ENCODE assay signal across 7 cellular contexts in genomic region chr11:118531597-118532084, GRCh38. TPM values are rescaled to one million over a fixed set of nuclear protein-coding genes. Genes with fewer than 3 reads are reported as not detected.
DNase-seq lines count a peak whose midpoint lies in the region; ATAC-seq and TF ChIP-seq lines count a peak whose summit lies in the region.

No MANE protein-coding gene starts in this region.

- H3K4me3 Mint-ChIP-seq in activated T-helper 2 cell treated with anti-CD3 and anti-CD28 coated beads, Interferon-gamma antibody, Interleukin-2, Interleukin-4, amounts not matched to agents 10 μg/mL and 5 μg/mL and 100 μg/mL, durations not matched to agents 14 hours and 24 hours and 36 hours (ENCODE audit: low read depth) = peak overlapping the region; percentile 87

- H3K4me3 ChIP-seq in HCT116 (replicated peaks in 1 of 2; ENCODE audit: low read depth in 1 of 2, low read length in 2 of 2) (peak overlapping the region; percentile 89 to 94), iPS-20b (ENCODE audit: low read length) (peak overlapping the region; percentile 98), stomach (peak overlapping the region; percentile 80 to 95 (median 90)), MG63 (no peak overlapping the region)

- no peaks in the 10 kb centered on the region for H3K9me3 Mint-ChIP-seq in activated T-helper 2 cell treated with anti-CD3 and anti-CD28 coated beads, Interferon-gamma antibody, Interleukin-2, Interleukin-4, amounts not matched to agents 10 μg/mL and 5 μg/mL and 100 μg/mL, durations not matched to agents 14 hours and 24 hours and 36 hours

- H3K79me2 ChIP-seq in HCT116 (ENCODE audit: insufficient read depth, low read length) = no peaks in the 10 kb centered on the region

- H3K4me2 ChIP-seq in HCT116 (ENCODE audit: low read length) = peak overlapping the region; percentile 82

- H3K4me1 ChIP-seq in HCT116 (ENCODE audit: control insufficient read depth in 1 of 2, insufficient read depth in 2 of 2, low read length in 2 of 2) (peaks cover 13 to 25% of the 10 kb centered on the region in 2 experiments), iPS-20b (ENCODE audit: insufficient read depth, low read length) (peaks cover 8% of the 10 kb centered on the region), stomach (peaks cover 5 to 43% (median 39%) of the 10 kb centered on the region in 4 donors)

- TF ChIP-seq CTCF in HCT116 (IDR thresholded peaks at IDR 0.05 in 2 of 3, conservative IDR thresholded peaks at IDR 0.05 in 1 of 3; ENCODE audit: borderline replicate concordance in 1 of 3, insufficient read depth in 1 of 3, low read depth in 2 of 3, low read length in 2 of 3) (no peak), stomach (IDR thresholded peaks at IDR 0.05) (no peak)

- DNase-seq in HCT116 (ENCODE audit: low read depth, low spot score) (no peak), stomach (no peak), NCI-H2227 (lab: John Stamatoyannopoulos, UW; ENCODE audit: unreplicated experiment) (no peak), MG63 (no peak)
- no peak for DNase-seq in activated T-helper 2 cell treated with anti-CD3 and anti-CD28 coated beads, Interferon-gamma antibody, Interleukin-2, Interleukin-4, amounts not matched to agents 10 μg/mL and 5 μg/mL and 100 μg/mL, durations not matched to agents 14 hours and 24 hours and 36 hours (ENCODE audit: low spot score)
- DNase-seq in stimulated activated CD8-positive, alpha-beta memory T cell treated with anti-CD3 and anti-CD28 coated beads, Interleukin-4, amount 100 ng/mL, for 48 hours = no peak

- H3K27ac ChIP-seq in HCT116 (ENCODE audit: low read depth, low read length) (peak overlapping the region; percentile 87), iPS-20b (ENCODE audit: low read length) (no peak overlapping the region), stomach (peak overlapping the region in 4 of 5 donors; percentile 28 to 87 (median 80))

- H3K27ac Mint-ChIP-seq in activated T-helper 2 cell treated with anti-CD3 and anti-CD28 coated beads, Interferon-gamma antibody, Interleukin-2, Interleukin-4, amounts not matched to agents 10 μg/mL and 5 μg/mL and 100 μg/mL, durations not matched to agents 14 hours and 24 hours and 36 hours = peak overlapping the region; percentile 69

- H3K9ac ChIP-seq in HCT116 (ENCODE audit: low read length) (peak overlapping the region; percentile 65), iPS-20b (ENCODE audit: low read depth, low read length) (peak overlapping the region; percentile 81; the same call in 1 of the 2 replicates)

- BruUV-seq in HCT116 (replicated peaks; lab: Mats Ljungman, UMichigan) = TSS peak; percentile 36

- POLR2A ChIA-PET in HCT116 (lab: Charles Lee) = no interaction called here

- RAD21 ChIA-PET in HCT116 (lab: Charles Lee; ENCODE audit: low non-redundant PET in 1 of 2, low total read pairs in 2 of 2, uncharacterized antibody in 2 of 2, unreplicated experiment in 2 of 2) = no interaction called here

- peak; percentile 46 for ATAC-seq in HCT116

- TF ChIP-seq EP300 in stomach (IDR thresholded peaks at IDR 0.05) = no peak

- no peaks in the 10 kb centered on the region for H4K20me1 ChIP-seq in HCT116 (ENCODE audit: insufficient read depth)

- intact Hi-C loops in HCT116 (cut with micrococcal nuclease) (no loop called here), stomach (cut with DNase I; ENCODE audit: low total_unique reads) (no loop called here)
- intact Hi-C loops in activated T-helper 2 cell treated with anti-CD3 and anti-CD28 coated beads, Interferon-gamma antibody, Interleukin-2, Interleukin-4, amounts not matched to agents 10 μg/mL and 5 μg/mL and 100 μg/mL, durations not matched to agents 14 hours and 24 hours and 36 hours (cut with micrococcal nuclease) = loop anchor here (2.0 kb wide), 1 partner anchor 35 kb away; no protein-coding TSS in a partner anchor

- H3K36me3 Mint-ChIP-seq in activated T-helper 2 cell treated with anti-CD3 and anti-CD28 coated beads, Interferon-gamma antibody, Interleukin-2, Interleukin-4, amounts not matched to agents 10 μg/mL and 5 μg/mL and 100 μg/mL, durations not matched to agents 14 hours and 24 hours and 36 hours (ENCODE audit: low read depth) = no peaks in the 10 kb centered on the region

- WGBS in stomach, 5 donors = 11 to 27% (median 19%) methylated on average over 11 to 12 of the region's 12 CpGs

- no peaks in the 10 kb centered on the region for H3K9me2 ChIP-seq in HCT116 (ENCODE audit: insufficient read depth)

- CTCF ChIA-PET in HCT116 (lab: Charles Lee) = no interaction called here

- H3K36me3 ChIP-seq in HCT116 (ENCODE audit: control insufficient read depth in 1 of 2, insufficient read depth in 2 of 2, low read length in 2 of 2) = no peaks in the 10 kb centered on the region; a peak in 1 of 4 replicates
- H3K36me3 ChIP-seq in iPS-20b (ENCODE audit: insufficient read depth, low read depth, low read length) = no peaks in the 10 kb centered on the region
- H3K36me3 ChIP-seq in stomach = peaks cover 0 to 32% (median 20%) of the 10 kb centered on the region in 4 donors
- peaks cover 3% of the 10 kb centered on the region; the same call in 1 of the 2 replicates for H3K36me3 ChIP-seq in MG63

- no peak for TF ChIP-seq RAD21 in HCT116 (IDR thresholded peaks at IDR 0.05; ENCODE audit: low read depth)

- H3K9me3 ChIP-seq in HCT116 (ENCODE audit: control insufficient read depth in 1 of 2, insufficient read depth in 1 of 2, low read depth in 1 of 2, low read length in 2 of 2) (no peaks in the 10 kb centered on the region), iPS-20b (ENCODE audit: insufficient read depth, low read depth, low read length) (no peaks in the 10 kb centered on the region), stomach (no peaks in the 10 kb centered on the region), MG63 (no peaks in the 10 kb centered on the region)

- peak overlapping the region; percentile 45 for H2AFZ ChIP-seq in HCT116 (ENCODE audit: low read depth, low read length, poor library complexity, severe bottlenecking)

- H3K27me3 Mint-ChIP-seq in activated T-helper 2 cell treated with anti-CD3 and anti-CD28 coated beads, Interferon-gamma antibody, Interleukin-2, Interleukin-4, amounts not matched to agents 10 μg/mL and 5 μg/mL and 100 μg/mL, durations not matched to agents 14 hours and 24 hours and 36 hours (ENCODE audit: low read depth) = no peaks in the 10 kb centered on the region

- H3K27me3 ChIP-seq in HCT116 (ENCODE audit: insufficient read depth, low read length) (no peaks in the 10 kb centered on the region), iPS-20b (ENCODE audit: insufficient read depth, low read length) (peaks cover 11% of the 10 kb centered on the region; the same call in 1 of the 2 replicates), stomach (no peaks in the 10 kb centered on the region), MG63 (no peaks in the 10 kb centered on the region)

- TF ChIP-seq POLR2A in HCT116 (IDR thresholded peaks at IDR 0.05; ENCODE audit: borderline replicate concordance, extremely low read depth, insufficient read depth, insufficient read length) (no peak), stomach (IDR thresholded peaks at IDR 0.05) (no peak)

- H3K4me1 Mint-ChIP-seq in activated T-helper 2 cell treated with anti-CD3 and anti-CD28 coated beads, Interferon-gamma antibody, Interleukin-2, Interleukin-4, amounts not matched to agents 10 μg/mL and 5 μg/mL and 100 μg/mL, durations not matched to agents 14 hours and 24 hours and 36 hours (ENCODE audit: low read depth) = peaks cover 18% of the 10 kb centered on the region

TF ChIP-seq in HCT116, 20 proteins besides CTCF, POLR2A, EP300 and RAD21 (continues in another document):
- TF ChIP-seq, protein P1, sequence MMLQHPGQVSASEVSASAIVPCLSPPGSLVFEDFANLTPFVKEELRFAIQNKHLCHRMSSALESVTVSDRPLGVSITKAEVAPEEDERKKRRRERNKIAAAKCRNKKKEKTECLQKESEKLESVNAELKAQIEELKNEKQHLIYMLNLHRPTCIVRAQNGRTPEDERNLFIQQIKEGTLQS (IDR thresholded peaks at IDR 0.05) = no peak
- no peak for TF ChIP-seq TCF7L2 (IDR thresholded peaks at IDR 0.05; ENCODE audit: borderline replicate concordance, extremely low read depth, insufficient read depth, insufficient read length)
- no peak for TF ChIP-seq JUND (IDR thresholded peaks at IDR 0.05)
- TF ChIP-seq CEBPB (IDR thresholded peaks at IDR 0.05; ENCODE audit: low read depth) = no peak

RNA-seq across cellular contexts. Expression of gene TMEM25, which starts 0.6 kb away (rescaled TPM):
- total RNA-seq in HCT116 (2021; ENCODE audit: unreplicated experiment) = 27.0 TPM
- 21.8 and 26.5 TPM in 2 replicates for polyA plus RNA-seq in HCT116 (2012)
- total RNA-seq in activated T-helper 2 cell treated with anti-CD3 and anti-CD28 coated beads, Interferon-gamma antibody, Interleukin-2, Interleukin-4, amounts not matched to agents 10 μg/mL and 5 μg/mL and 100 μg/mL, durations not matched to agents 14 hours and 24 hours and 36 hours = 9.5 and 10.1 TPM in 2 replicates
- 10 to 100 TPM in 2 of 5 donors, 1 to 10 TPM in 2, not detected in 1; 8.2 to 52.7 (median 17.5) TPM for total RNA-seq in stomach
- 10 to 100 TPM in 1 of 3 donors, 1 to 10 TPM in 2; 4.0 to 11.8 (median 8.5) TPM for polyA plus RNA-seq in stomach
- 0.89 TPM in 1 of 2 replicates, not detected in the other for total RNA-seq in MG63 (2014; rRNA removed; shearing (Covaris generic); ENCODE audit: low replicate concordance)

RNA-seq across cellular contexts. Expression of gene TTC36, which starts 4.4 kb away (rescaled TPM):
- 0.47 TPM for total RNA-seq in HCT116 (2021; ENCODE audit: unreplicated experiment)
- polyA plus RNA-seq in HCT116 (2012) = 0.24 and 0.42 TPM in 2 replicates
- 0.39 and 0.78 TPM in 2 replicates for total RNA-seq in activated T-helper 2 cell treated with anti-CD3 and anti-CD28 coated beads, Interferon-gamma antibody, Interleukin-2, Interleukin-4, amounts not matched to agents 10 μg/mL and 5 μg/mL and 100 μg/mL, durations not matched to agents 14 hours and 24 hours and 36 hours
- total RNA-seq in stomach = 10 to 100 TPM in 1 of 5 donors, not detected in 4; 56.8 TPM
- 1 to 10 TPM in 1 of 3 donors, under 1 TPM in 1, not detected in 1; 0.58 to 2.0 TPM for polyA plus RNA-seq in stomach
- not detected in 2 replicates for total RNA-seq in MG63 (2014; rRNA removed; shearing (Covaris generic); ENCODE audit: low replicate concordance)

RNA-seq across cellular contexts. Expression of gene IFT46, which starts 34.1 kb away (rescaled TPM):
- total RNA-seq in HCT116 (2021; ENCODE audit: unreplicated experiment) (12.1 TPM), stomach (100 to 1,000 TPM in 1 of 5 donors, 10 to 100 TPM in 3, 1 to 10 TPM in 1; 3.5 to 113 (median 28.4) TPM)
- 8.6 and 12.5 TPM in 2 replicates for polyA plus RNA-seq in HCT116 (2012)
- 14.2 and 15.4 TPM in 2 replicates for total RNA-seq in activated T-helper 2 cell treated with anti-CD3 and anti-CD28 coated beads, Interferon-gamma antibody, Interleukin-2, Interleukin-4, amounts not matched to agents 10 μg/mL and 5 μg/mL and 100 μg/mL, durations not matched to agents 14 hours and 24 hours and 36 hours
- polyA plus RNA-seq in stomach = 10 to 100 TPM; 15.4 to 17.9 (median 17.5) TPM
- total RNA-seq in MG63 (2014; rRNA removed; shearing (Covaris generic); ENCODE audit: low replicate concordance) = 41.0 and 214 TPM in 2 replicates

RNA-seq across cellular contexts. Expression of gene ARCN1, which starts 40.6 kb away (rescaled TPM):
- total RNA-seq in HCT116 (2021; ENCODE audit: unreplicated experiment) (147 TPM), stomach (100 to 1,000 TPM in 1 of 5 donors, 10 to 100 TPM in 4; 22.0 to 115 (median 60.0) TPM)
- 102 and 105 TPM in 2 replicates for polyA plus RNA-seq in HCT116 (2012)
- total RNA-seq in activated T-helper 2 cell treated with anti-CD3 and anti-CD28 coated beads, Interferon-gamma antibody, Interleukin-2, Interleukin-4, amounts not matched to agents 10 μg/mL and 5 μg/mL and 100 μg/mL, durations not matched to agents 14 hours and 24 hours and 36 hours = 132 and 133 TPM in 2 replicates
- 100 to 1,000 TPM in 1 of 3 donors, 10 to 100 TPM in 2; 50.7 to 107 (median 60.2) TPM for polyA plus RNA-seq in stomach
- 92.2 and 122 TPM in 2 replicates for total RNA-seq in MG63 (2014; rRNA removed; shearing (Covaris generic); ENCODE audit: low replicate concordance)
